ENCODE assay signal across 15 cellular contexts in genomic region chr5:102856374-102856748, GRCh38.
DNase-seq lines count a peak whose midpoint lies in the region; ATAC-seq, FAIRE-seq and TF ChIP-seq lines count a peak whose summit lies in the region.
"Had no signal": no experiment of that assay in that cellular context is flagged by ENCODE, and none has a peak within 500 bp of the region (broad histone marks: within the 10 kb centered on the region; RNA-seq: fewer than 3 reads in every experiment).

No MANE protein-coding gene starts in this region.

- H3K36me3 ChIP-seq in BJ (ENCODE audit: control insufficient read depth, insufficient read depth, low read length) (no peaks in the 10 kb centered on the region), esophagus muscularis mucosa (no peaks in the 10 kb centered on the region), left lung (no peaks in the 10 kb centered on the region)
- H3K36me3 ChIP-seq: adrenal gland; BLaER1 treated with 17β-estradiol and CSF1 and Interleukin-3, amounts not matched to agents 10 nM and 100 nM; SJCRH30 had no signal

- peak; percentile 35 for FAIRE-seq in RCC 7860 (lab: Jason Lieb, UNC)

- intact Hi-C loops in esophagus muscularis mucosa (cut with DNase I) (no loop called here), left lung (cut with DNase I) (no loop called here)

- WGBS in esophagus muscularis mucosa = 66% methylated on average over 4 of the region's 4 CpGs

- ATAC-seq in omental fat pad (ENCODE audit: low FRiP score) (peak; percentile 65), HG03045 (IDR thresholded peaks at IDR 0.05; ENCODE audit: unreplicated experiment) (no peak), left lung (no peak), HG03342 (IDR thresholded peaks at IDR 0.05; ENCODE audit: unreplicated experiment) (no peak)

- no peak overlapping the region for H3K4me3 ChIP-seq in BJ (ENCODE audit: low read depth, low read length)
- no peak overlapping the region for H3K4me3 ChIP-seq in esophagus muscularis mucosa
- H3K4me3 ChIP-seq in left lung = no peak overlapping the region
- H3K4me3 ChIP-seq: adrenal gland; BLaER1 treated with 17β-estradiol and CSF1 and Interleukin-3, amounts not matched to agents 10 nM and 100 nM; SJCRH30; smooth muscle cell had no signal

- no peaks in the 10 kb centered on the region for H3K27me3 ChIP-seq in BJ (ENCODE audit: control insufficient read depth, insufficient read depth, low read length)
- H3K27me3 ChIP-seq in esophagus muscularis mucosa = no peaks in the 10 kb centered on the region
- no peaks in the 10 kb centered on the region for H3K27me3 ChIP-seq in left lung
- H3K27me3 ChIP-seq: adrenal gland; BLaER1 treated with 17β-estradiol and CSF1 and Interleukin-3, amounts not matched to agents 10 nM and 100 nM; SJCRH30 had no signal

- TF ChIP-seq POLR2A in esophagus muscularis mucosa (IDR thresholded peaks at IDR 0.05; ENCODE audit: low read depth) = no peak

- H3K27ac ChIP-seq in esophagus muscularis mucosa (replicated peaks in 1 of 4) (peak overlapping the region in 3 of 4 donors; percentile 59 to 79 (median 66)), left lung (no peak overlapping the region)
- H3K27ac ChIP-seq: BLaER1 treated with 17β-estradiol and CSF1 and Interleukin-3, amounts not matched to agents 10 nM and 100 nM; SJCRH30 had no signal

- H3K4me1 ChIP-seq in esophagus muscularis mucosa (peaks cover 0 to 17% (median 12%) of the 10 kb centered on the region in 4 donors), left lung (no peaks in the 10 kb centered on the region)
- H3K4me1 ChIP-seq: SJCRH30 had no signal

- CTCF ChIA-PET in BJ (lab: Yijun Ruan, JAX) = interaction anchor here (1.1 kb wide), 2 partner anchors 22 to 116 kb away, joined by 3 to 4 read pairs; no protein-coding TSS in a partner anchor

- POLR2A ChIA-PET in BJ (lab: Charles Lee) = interaction anchor here (0.6 to 1.6 kb wide), 3 partner anchors 9 to 44 kb away, joined by 3 to 6 read pairs (median 6); no protein-coding TSS in a partner anchor

- H3K9me3 ChIP-seq in esophagus muscularis mucosa = no peaks in the 10 kb centered on the region
- no peaks in the 10 kb centered on the region for H3K9me3 ChIP-seq in left lung
- H3K9me3 ChIP-seq: adrenal gland; BLaER1 treated with 17β-estradiol and CSF1 and Interleukin-3, amounts not matched to agents 10 nM and 100 nM; SJCRH30 had no signal

- TF ChIP-seq CTCF in BJ (IDR thresholded peaks at IDR 0.05; ENCODE audit: insufficient read depth, low read depth, low read length) (no peak), esophagus muscularis mucosa (IDR thresholded peaks at IDR 0.05) (no peak), omental fat pad (IDR thresholded peaks at IDR 0.05) (no peak), left lung (IDR thresholded peaks at IDR 0.05) (no peak)

- no peak for TF ChIP-seq EP300 in esophagus muscularis mucosa (IDR thresholded peaks at IDR 0.05)

- DNase-seq in BJ (ENCODE audit: low read depth) (peak; percentile 82), RCC 7860 (ENCODE audit: low spot score) (peak; percentile 10), esophagus muscularis mucosa (ENCODE audit: extremely low spot score) (no peak), omental fat pad (ENCODE audit: low spot score) (no peak), left lung (no peak), D341Med (ENCODE audit: low spot score) (no peak)
- DNase-seq: activated CD8-positive, alpha-beta memory T cell treated with anti-CD3 and anti-CD28 coated beads, Interleukin-2, amount 50 U/mL, for 48 hours; NCI-H1436; NCI-H69; SJCRH30 had no signal

Comparison
In these comparisons a context has a peak if more than half of its experiments do, and no peak if none do; other contexts are left out.
1. DNase-seq: peak in BJ (single experiment) and RCC 7860 (single experiment); none in esophagus muscularis mucosa (single experiment), omental fat pad (single experiment), left lung (0 of 2) and D341Med (single experiment).
2. H3K27ac ChIP-seq: peak in esophagus muscularis mucosa (3 of 4); none in left lung (0 of 2).